ENCODE assay signal across 8 cellular contexts in the genomic region with DNA sequence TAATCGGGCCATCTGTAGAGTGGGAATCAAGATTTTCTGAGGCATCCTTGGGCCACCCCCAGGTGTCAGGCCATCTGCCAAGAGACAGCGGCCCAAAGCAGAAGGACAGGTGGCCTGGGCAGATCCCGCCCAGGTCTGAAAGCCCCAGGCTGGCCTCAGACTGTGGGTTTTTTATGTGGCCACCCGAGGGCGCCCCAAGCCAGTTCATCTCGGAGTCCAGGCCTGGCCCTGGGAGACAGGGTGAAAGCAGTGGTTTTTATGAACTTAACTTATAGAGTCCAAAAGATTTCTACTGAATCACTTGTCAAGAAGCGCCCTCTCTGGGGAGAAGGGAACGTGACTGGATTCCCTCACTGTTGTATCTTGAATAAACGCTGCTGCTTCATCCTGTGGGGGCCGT. TPM values are rescaled to one million over a fixed set of nuclear protein-coding genes. Genes with fewer than 3 reads are reported as not detected.
DNase-seq lines count a peak whose midpoint lies in the region; ATAC-seq and TF ChIP-seq lines count a peak whose summit lies in the region.
"Not testable (repeated sequence)": the region's sequence is repeated elsewhere in the genome, so short reads cannot be mapped to it uniquely, and the experiment has no call there.

No MANE protein-coding gene starts in this region.

- TF ChIP-seq CTCF in CD8-positive, alpha-beta T cell (IDR thresholded peaks at IDR 0.05); mucosa of descending colon (IDR thresholded peaks at IDR 0.05): not testable (repeated sequence)
- TF ChIP-seq CTCF in foreskin keratinocyte (conservative IDR thresholded peaks at IDR 0.05) = peak; percentile 27

- peak; percentile 20 to 68 (median 41) for DNase-seq in CD8-positive, alpha-beta T cell
- DNase-seq in T-cell = peak in 33 of 34 experiments; percentile 5 to 64 (median 37)
- DNase-seq in activated CD8-positive, alpha-beta memory T cell treated with anti-CD3 and anti-CD28 coated beads for 24 hours = peak; percentile 75
- DNase-seq in activated naive CD4-positive, alpha-beta T cell treated with Interleukin-2 at 50 U/mL for 16 hours = peak; percentile 57
- DNase-seq in foreskin keratinocyte = not testable (repeated sequence)
- DNase-seq in mucosa of descending colon = peak; percentile 60 to 89 (median 76)
- DNase-seq in stimulated activated CD4-positive, alpha-beta T cell treated with anti-CD3 and anti-CD28 coated beads, Interleukin-15, amount 100 ng/mL, for 48 hours (ENCODE audit: low read depth in 2 of 2) = peak; percentile 35 to 63
- DNase-seq in stimulated activated CD8-positive, alpha-beta memory T cell treated with anti-CD3 and anti-CD28 coated beads, Interleukin-7, amount 100 ng/mL, for 24 hours (ENCODE audit: low read depth) = peak; percentile 26

- not testable (repeated sequence) for H3K27ac ChIP-seq in CD8-positive, alpha-beta T cell (ENCODE audit: low read depth, low read length); foreskin keratinocyte

- CTCF ChIA-PET in CD8-positive, alpha-beta T cell (lab: Charles Lee) = interaction anchor here (0.7 kb wide), 1 partner anchor 102 kb away, joined by 3 read pairs; no protein-coding TSS in a partner anchor
- CTCF ChIA-PET in T-cell (lab: Charles Lee) = not testable (repeated sequence)

- not testable (repeated sequence) for H3K36me3 Mint-ChIP-seq in CD8-positive, alpha-beta T cell; T-cell

- H3K9me3 ChIP-seq in CD8-positive, alpha-beta T cell (ENCODE audit: low read length); mucosa of descending colon: not testable (repeated sequence)

- H3K9me3 Mint-ChIP-seq in CD8-positive, alpha-beta T cell; T-cell: not testable (repeated sequence)

- intact Hi-C loops in CD8-positive, alpha-beta T cell (cut with DNase I, micrococcal nuclease); mucosa of descending colon (cut with DNase I, micrococcal nuclease): not testable (repeated sequence)

- POLR2A ChIA-PET in CD8-positive, alpha-beta T cell (lab: Charles Lee); T-cell (lab: Charles Lee): not testable (repeated sequence)

- not testable (repeated sequence) for H3K4me3 ChIP-seq in CD8-positive, alpha-beta T cell (ENCODE audit: low read depth, low read length); mucosa of descending colon

- not testable (repeated sequence) for H3K4me1 ChIP-seq in CD8-positive, alpha-beta T cell (ENCODE audit: insufficient read depth, low read length); foreskin keratinocyte; mucosa of descending colon (ENCODE audit: low read depth)

- H3K4me3 Mint-ChIP-seq in CD8-positive, alpha-beta T cell; T-cell: not testable (repeated sequence)

- not testable (repeated sequence) for H3K36me3 ChIP-seq in CD8-positive, alpha-beta T cell (ENCODE audit: insufficient read depth, low read length); mucosa of descending colon (ENCODE audit: low read depth)

- H3K27ac Mint-ChIP-seq in CD8-positive, alpha-beta T cell; T-cell: not testable (repeated sequence)

- H3K27me3 Mint-ChIP-seq in CD8-positive, alpha-beta T cell (ENCODE audit: low read depth); T-cell: not testable (repeated sequence)

- H3K4me1 Mint-ChIP-seq in CD8-positive, alpha-beta T cell (ENCODE audit: low read depth); T-cell: not testable (repeated sequence)

- not testable (repeated sequence) for H3K27me3 ChIP-seq in CD8-positive, alpha-beta T cell (ENCODE audit: insufficient read depth, low read length); foreskin keratinocyte

- not testable (repeated sequence) for ATAC-seq in CD8-positive, alpha-beta T cell; T-cell (replicated peaks in 1 of 4); foreskin keratinocyte; mucosa of descending colon

RNA-seq across cellular contexts. Expression of a gene that starts 47.9 kb away (rescaled TPM):
- total RNA-seq in CD8-positive, alpha-beta T cell = 1 to 10 TPM; 5.9 to 6.5 TPM
- total RNA-seq in T-cell (10 to 100 TPM; 11.8 to 30.6 (median 19.8) TPM), foreskin keratinocyte (4.1 and 10.1 TPM in 2 replicates), mucosa of descending colon (100 to 1,000 TPM in 1 of 3 donors, 10 to 100 TPM in 2; 10.9 to 124 (median 57.2) TPM)
- polyA plus RNA-seq in foreskin keratinocyte = 4.5 and 15.2 TPM in 2 replicates

RNA-seq across cellular contexts. Expression of a gene that starts 58.0 kb away (rescaled TPM):
- not detected for total RNA-seq in CD8-positive, alpha-beta T cell
- total RNA-seq in T-cell (under 1 TPM in 3 of 5 donors, not detected in 2; 0.47 to 0.72 (median 0.54) TPM), foreskin keratinocyte (6.5 and 8.5 TPM in 2 replicates), mucosa of descending colon (10 to 100 TPM in 2 of 3 donors, 1 to 10 TPM in 1; 7.5 to 15.7 (median 15.7) TPM)
- polyA plus RNA-seq in foreskin keratinocyte = 8.4 and 11.4 TPM in 2 replicates
